In genomic region chr17:67707442-67707841, GRCh38 we compare ENCODE assay signal across 20 cellular contexts.
"Had no signal": no experiment of that assay in that cellular context is flagged by ENCODE, and none has a peak within 500 bp of the region (broad histone marks: within the 10 kb centered on the region; RNA-seq: fewer than 3 reads in every experiment).

No MANE protein-coding gene starts in this region.

- H3K4me3 ChIP-seq: cardiac muscle cell, PC-9 had no signal

- H3K27ac ChIP-seq: brain microvascular endothelial cell, cardiac muscle cell, PC-9, VCaP had no signal

- H3K4me3 Mint-ChIP-seq: activated CD4-positive, alpha-beta memory T cell treated with anti-CD3 and anti-CD28 coated beads for 36 hours; activated CD4-positive, alpha-beta T cell treated with anti-CD3 and anti-CD28 coated beads, Interleukin-2, amount 10 ng/mL, durations not matched to agents 7 days and 5 days; activated naive CD4-positive, alpha-beta T cell treated with anti-CD3 and anti-CD28 coated beads, Interleukin-2, amount 10 ng/mL, durations not matched to agents 7 days and 5 days; activated naive CD8-positive, alpha-beta T cell treated with anti-CD3 and anti-CD28 coated beads for 36 hours had no signal

- H3K4me1 Mint-ChIP-seq: activated CD4-positive, alpha-beta T cell treated with anti-CD3 and anti-CD28 coated beads, Interleukin-2, amount 10 ng/mL, durations not matched to agents 7 days and 5 days; activated naive CD4-positive, alpha-beta T cell treated with anti-CD3 and anti-CD28 coated beads, Interleukin-2, amount 10 ng/mL, durations not matched to agents 7 days and 5 days; activated naive CD8-positive, alpha-beta T cell treated with anti-CD3 and anti-CD28 coated beads for 36 hours had no signal

- H3K4me2 ChIP-seq: PC-9 had no signal

- H3K36me3 ChIP-seq: brain microvascular endothelial cell, cardiac muscle cell had no signal

- H3K27me3 ChIP-seq: brain microvascular endothelial cell, cardiac muscle cell had no signal

- DNase-seq: activated CD4-positive, alpha-beta memory T cell treated with anti-CD3 and anti-CD28 coated beads for 36 hours; activated CD4-positive, alpha-beta T cell treated with anti-CD3 and anti-CD28 coated beads, Interleukin-2, amount 10 ng/mL, durations not matched to agents 7 days and 5 days; activated CD4-positive, CD25-positive, alpha-beta regulatory T cell; activated CD8-positive, alpha-beta memory T cell treated with anti-CD3 and anti-CD28 coated beads for 24 hours; activated gamma-delta T cell treated with Interleukin-2 at 50 U/mL for 16 hours; activated naive CD4-positive, alpha-beta T cell treated with anti-CD3 and anti-CD28 coated beads, Interleukin-2, amount 10 ng/mL, durations not matched to agents 7 days and 5 days; activated naive CD8-positive, alpha-beta T cell treated with anti-CD3 and anti-CD28 coated beads for 36 hours; activated T-cell treated with anti-CD3 and anti-CD28 coated beads, Interleukin-2, amount 50 U/mL, for 48 hours; brain microvascular endothelial cell; KBM-7; NCI-H1092; NCI-H1930; NCI-H345; NCI-H510A; PC-9; SHP77 treated with DMSO at 0.1 percent for 48 hours; T-helper 1 cell had no signal

- H3K27ac Mint-ChIP-seq: activated CD4-positive, alpha-beta memory T cell treated with anti-CD3 and anti-CD28 coated beads for 36 hours; activated CD4-positive, alpha-beta T cell treated with anti-CD3 and anti-CD28 coated beads, Interleukin-2, amount 10 ng/mL, durations not matched to agents 7 days and 5 days; activated naive CD4-positive, alpha-beta T cell treated with anti-CD3 and anti-CD28 coated beads, Interleukin-2, amount 10 ng/mL, durations not matched to agents 7 days and 5 days; activated naive CD8-positive, alpha-beta T cell treated with anti-CD3 and anti-CD28 coated beads for 36 hours; activated T-helper 2 cell treated with anti-CD3 and anti-CD28 coated beads, Interferon-gamma antibody, Interleukin-2, Interleukin-4, amounts not matched to agents 10 μg/mL and 5 μg/mL and 100 μg/mL, durations not matched to agents 14 hours and 24 hours and 36 hours had no signal

- H3K27me3 Mint-ChIP-seq: activated CD4-positive, alpha-beta T cell treated with anti-CD3 and anti-CD28 coated beads, Interleukin-2, amount 10 ng/mL, durations not matched to agents 7 days and 5 days; activated naive CD8-positive, alpha-beta T cell treated with anti-CD3 and anti-CD28 coated beads for 36 hours had no signal

- H3K9me3 Mint-ChIP-seq: activated CD4-positive, alpha-beta memory T cell treated with anti-CD3 and anti-CD28 coated beads for 36 hours; activated CD4-positive, alpha-beta T cell treated with anti-CD3 and anti-CD28 coated beads, Interleukin-2, amount 10 ng/mL, durations not matched to agents 7 days and 5 days; activated naive CD4-positive, alpha-beta T cell treated with anti-CD3 and anti-CD28 coated beads, Interleukin-2, amount 10 ng/mL, durations not matched to agents 7 days and 5 days; activated naive CD8-positive, alpha-beta T cell treated with anti-CD3 and anti-CD28 coated beads for 36 hours; activated T-helper 2 cell treated with anti-CD3 and anti-CD28 coated beads, Interferon-gamma antibody, Interleukin-2, Interleukin-4, amounts not matched to agents 10 μg/mL and 5 μg/mL and 100 μg/mL, durations not matched to agents 14 hours and 24 hours and 36 hours had no signal

- H2AFZ ChIP-seq: PC-9 had no signal

- H3K36me3 Mint-ChIP-seq: activated CD4-positive, alpha-beta memory T cell treated with anti-CD3 and anti-CD28 coated beads for 36 hours; activated naive CD4-positive, alpha-beta T cell treated with anti-CD3 and anti-CD28 coated beads, Interleukin-2, amount 10 ng/mL, durations not matched to agents 7 days and 5 days; activated naive CD8-positive, alpha-beta T cell treated with anti-CD3 and anti-CD28 coated beads for 36 hours had no signal
